Comparison of ENCODE assay signal across 14 cellular contexts in the genomic region with DNA sequence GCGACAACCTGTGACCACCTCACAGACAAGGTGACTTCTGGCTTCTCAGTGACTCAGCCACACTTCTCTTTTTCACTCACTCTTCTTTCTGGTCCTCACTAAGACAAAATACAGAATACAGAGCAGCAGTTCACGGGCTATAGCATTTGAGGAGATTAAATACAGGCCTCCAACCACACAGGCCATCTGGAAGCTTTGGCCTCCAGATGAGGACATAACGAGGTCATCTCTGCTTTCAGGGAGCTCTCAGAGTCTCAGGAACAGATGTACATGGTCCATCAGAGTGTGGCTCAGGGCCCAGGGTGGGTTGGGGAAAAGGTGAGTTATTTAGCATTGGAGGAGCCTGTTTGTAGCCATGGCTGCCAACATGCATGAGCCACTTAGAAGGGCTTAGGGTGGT.
"Had no signal": no experiment of that assay in that cellular context is flagged by ENCODE, and none has a peak within 500 bp of the region (broad histone marks: within the 10 kb centered on the region; RNA-seq: fewer than 3 reads in every experiment).

No MANE protein-coding gene starts in this region.

- H3K36me3 ChIP-seq: breast epithelium, esophagus squamous epithelium, right lobe of liver, thoracic aorta had no signal

- DNase-seq: activated CD4-positive, alpha-beta T cell treated with anti-CD3 and anti-CD28 coated beads, Interleukin-2, amount 50 U/mL, for 4 hours; activated gamma-delta T cell; activated T-cell treated with anti-CD3 and anti-CD28 coated beads, Interleukin-2, amount 50 U/mL, for 72 hours; dermis blood vessel endothelial cell; effector memory CD4-positive, alpha-beta T cell; esophagus squamous epithelium; psoas muscle; right lobe of liver; stimulated activated CD4-positive, alpha-beta T cell treated with anti-CD3 and anti-CD28 coated beads, Interleukin-4, amount 100 ng/mL, for 24 hours; T-helper 2 cell had no signal

- H3K4me3 ChIP-seq: breast epithelium, esophagus squamous epithelium, psoas muscle, right lobe of liver, smooth muscle cell, thoracic aorta had no signal

- H3K4me1 ChIP-seq: breast epithelium, psoas muscle, right lobe of liver had no signal

- H3K9me3 ChIP-seq: breast epithelium, esophagus squamous epithelium, psoas muscle, right lobe of liver, thoracic aorta had no signal

- ATAC-seq: activated T-cell treated with anti-CD3 and anti-CD28 coated beads, Interleukin-2, amount 50 U/mL, for 72 hours; psoas muscle; stimulated activated memory B cell treated with anti-CD40 and anti-IgM and Interleukin-4, amounts not matched to agents 10 μg/mL and 1 μg/mL and 100 μg/mL, for 72 hours had no signal

- H3K27ac ChIP-seq: breast epithelium, esophagus squamous epithelium, psoas muscle, right lobe of liver, thoracic aorta had no signal

- H3K27me3 ChIP-seq: breast epithelium, esophagus squamous epithelium, right lobe of liver had no signal
